Comparison of ENCODE assay signal across 1 cellular context in the genomic region with DNA sequence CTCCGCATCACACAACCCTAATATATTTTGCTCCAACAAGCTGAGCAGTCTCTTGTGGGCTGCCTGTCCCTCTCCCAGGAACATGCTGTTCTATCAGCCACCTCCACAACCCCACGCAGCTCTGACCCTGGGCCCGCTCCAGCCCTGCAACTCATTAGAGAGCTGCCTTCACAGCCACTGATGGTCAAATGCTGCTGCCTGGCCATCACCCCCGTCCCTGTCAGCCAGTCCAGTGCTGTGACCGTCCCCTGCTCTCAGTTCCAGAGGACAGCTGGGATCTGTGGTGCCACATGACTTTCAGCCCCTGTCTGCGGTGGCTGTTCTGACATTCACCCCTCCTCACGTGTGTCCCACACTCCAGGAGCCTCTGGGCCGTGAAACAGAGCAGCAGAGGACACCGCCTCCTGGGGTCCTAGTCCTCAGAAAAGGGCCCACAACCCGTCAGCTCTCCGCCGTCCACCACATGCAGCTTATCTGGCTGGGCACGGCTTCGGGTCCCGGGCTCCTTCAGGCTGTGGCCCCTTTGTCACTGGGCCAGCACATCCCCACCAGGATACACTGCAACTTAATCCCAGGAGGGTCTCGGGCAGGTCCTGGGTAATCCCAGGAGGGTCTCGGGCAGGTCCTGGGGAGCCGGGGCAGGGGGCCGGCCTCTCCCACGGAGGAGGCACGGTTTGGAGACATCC.
TF ChIP-seq lines count a peak whose summit lies in the region.

No MANE protein-coding gene starts in this region.

TF ChIP-seq in HepG2, 621 proteins besides CTCF, POLR2A, EP300 and RAD21 (continues in another document):
- peak; percentile 73; the same call in 1 of the 2 replicates for TF ChIP-seq ZSCAN25 (CRISPR knock-in tag; IDR thresholded peaks at IDR 0.05)
- TF ChIP-seq SOX5 (CRISPR knock-in tag; IDR thresholded peaks at IDR 0.05; ENCODE audit: borderline replicate concordance), result 0 out of 2 replicates have a peak, but pooled peaks have one; percentile 25
- no peak for TF ChIP-seq ZKSCAN1 (IDR thresholded peaks at IDR 0.05; ENCODE audit: low read length)
- TF ChIP-seq, protein P1, sequence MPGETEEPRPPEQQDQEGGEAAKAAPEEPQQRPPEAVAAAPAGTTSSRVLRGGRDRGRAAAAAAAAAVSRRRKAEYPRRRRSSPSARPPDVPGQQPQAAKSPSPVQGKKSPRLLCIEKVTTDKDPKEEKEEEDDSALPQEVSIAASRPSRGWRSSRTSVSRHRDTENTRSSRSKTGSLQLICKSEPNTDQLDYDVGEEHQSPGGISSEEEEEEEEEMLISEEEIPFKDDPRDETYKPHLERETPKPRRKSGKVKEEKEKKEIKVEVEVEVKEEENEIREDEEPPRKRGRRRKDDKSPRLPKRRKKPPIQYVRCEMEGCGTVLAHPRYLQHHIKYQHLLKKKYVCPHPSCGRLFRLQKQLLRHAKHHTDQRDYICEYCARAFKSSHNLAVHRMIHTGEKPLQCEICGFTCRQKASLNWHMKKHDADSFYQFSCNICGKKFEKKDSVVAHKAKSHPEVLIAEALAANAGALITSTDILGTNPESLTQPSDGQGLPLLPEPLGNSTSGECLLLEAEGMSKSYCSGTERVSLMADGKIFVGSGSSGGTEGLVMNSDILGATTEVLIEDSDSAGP (CRISPR knock-in tag; IDR thresholded peaks at IDR 0.05; ENCODE audit: borderline replicate concordance), result peak; percentile 28; the same call in 1 of the 2 replicates
- TF ChIP-seq, protein P2, sequence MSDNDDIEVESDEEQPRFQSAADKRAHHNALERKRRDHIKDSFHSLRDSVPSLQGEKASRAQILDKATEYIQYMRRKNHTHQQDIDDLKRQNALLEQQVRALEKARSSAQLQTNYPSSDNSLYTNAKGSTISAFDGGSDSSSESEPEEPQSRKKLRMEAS (IDR thresholded peaks at IDR 0.05), result peak; percentile 65
- no peak for TF ChIP-seq HDAC6 (IDR thresholded peaks at IDR 0.05; ENCODE audit: low read depth, low read length)
- 0 out of 2 replicates have a peak, but pooled peaks have one; percentile 24 for TF ChIP-seq ZNF292 (CRISPR knock-in tag; IDR thresholded peaks at IDR 0.05; ENCODE audit: borderline replicate concordance, low read depth)
- peak; percentile 39; the same call in 1 of the 2 replicates for TF ChIP-seq RXRB (CRISPR knock-in tag; IDR thresholded peaks at IDR 0.05; ENCODE audit: borderline replicate concordance)
- TF ChIP-seq ZNF768 (CRISPR knock-in tag; IDR thresholded peaks at IDR 0.05), result no peak
- no peak for TF ChIP-seq SOX6 (IDR thresholded peaks at IDR 0.05)
- TF ChIP-seq SOX6 (CRISPR knock-in tag; IDR thresholded peaks at IDR 0.05), result peak; percentile 14; the same call in 1 of the 2 replicates
- no peak for TF ChIP-seq ZFP36 (IDR thresholded peaks at IDR 0.05; ENCODE audit: borderline replicate concordance, low read depth, low read length, partially characterized antibody)
- peak; percentile 22; the same call in 1 of the 2 replicates for TF ChIP-seq MYC (CRISPR knock-in tag; IDR thresholded peaks at IDR 0.05; ENCODE audit: borderline replicate concordance)
- TF ChIP-seq FOXC1 (CRISPR knock-in tag; IDR thresholded peaks at IDR 0.05; ENCODE audit: borderline replicate concordance), result peak; percentile 31; the same call in 1 of the 2 replicates
- 0 out of 2 replicates have a peak, but pooled peaks have one; percentile 31 for TF ChIP-seq HOXA9 (CRISPR knock-in tag; IDR thresholded peaks at IDR 0.05; ENCODE audit: borderline replicate concordance)
- 0 out of 2 replicates have a peak, but pooled peaks have one; percentile 26 for TF ChIP-seq KDM5B (CRISPR knock-in tag; IDR thresholded peaks at IDR 0.05; ENCODE audit: borderline replicate concordance)
- no peak for TF ChIP-seq ZNF792 (CRISPR knock-in tag; IDR thresholded peaks at IDR 0.05)
- TF ChIP-seq, protein P3, sequence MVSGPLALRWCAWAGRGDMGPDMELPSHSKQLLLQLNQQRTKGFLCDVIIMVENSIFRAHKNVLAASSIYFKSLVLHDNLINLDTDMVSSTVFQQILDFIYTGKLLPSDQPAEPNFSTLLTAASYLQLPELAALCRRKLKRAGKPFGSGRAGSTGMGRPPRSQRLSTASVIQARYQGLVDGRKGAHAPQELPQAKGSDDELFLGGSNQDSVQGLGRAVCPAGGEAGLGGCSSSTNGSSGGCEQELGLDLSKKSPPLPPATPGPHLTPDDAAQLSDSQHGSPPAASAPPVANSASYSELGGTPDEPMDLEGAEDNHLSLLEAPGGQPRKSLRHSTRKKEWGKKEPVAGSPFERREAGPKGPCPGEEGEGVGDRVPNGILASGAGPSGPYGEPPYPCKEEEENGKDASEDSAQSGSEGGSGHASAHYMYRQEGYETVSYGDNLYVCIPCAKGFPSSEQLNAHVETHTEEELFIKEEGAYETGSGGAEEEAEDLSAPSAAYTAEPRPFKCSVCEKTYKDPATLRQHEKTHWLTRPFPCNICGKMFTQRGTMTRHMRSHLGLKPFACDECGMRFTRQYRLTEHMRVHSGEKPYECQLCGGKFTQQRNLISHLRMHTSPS (CRISPR knock-in tag; IDR thresholded peaks at IDR 0.05; ENCODE audit: low read depth), result peak; percentile 13; the same call in 1 of the 2 replicates
- TF ChIP-seq, protein P4, sequence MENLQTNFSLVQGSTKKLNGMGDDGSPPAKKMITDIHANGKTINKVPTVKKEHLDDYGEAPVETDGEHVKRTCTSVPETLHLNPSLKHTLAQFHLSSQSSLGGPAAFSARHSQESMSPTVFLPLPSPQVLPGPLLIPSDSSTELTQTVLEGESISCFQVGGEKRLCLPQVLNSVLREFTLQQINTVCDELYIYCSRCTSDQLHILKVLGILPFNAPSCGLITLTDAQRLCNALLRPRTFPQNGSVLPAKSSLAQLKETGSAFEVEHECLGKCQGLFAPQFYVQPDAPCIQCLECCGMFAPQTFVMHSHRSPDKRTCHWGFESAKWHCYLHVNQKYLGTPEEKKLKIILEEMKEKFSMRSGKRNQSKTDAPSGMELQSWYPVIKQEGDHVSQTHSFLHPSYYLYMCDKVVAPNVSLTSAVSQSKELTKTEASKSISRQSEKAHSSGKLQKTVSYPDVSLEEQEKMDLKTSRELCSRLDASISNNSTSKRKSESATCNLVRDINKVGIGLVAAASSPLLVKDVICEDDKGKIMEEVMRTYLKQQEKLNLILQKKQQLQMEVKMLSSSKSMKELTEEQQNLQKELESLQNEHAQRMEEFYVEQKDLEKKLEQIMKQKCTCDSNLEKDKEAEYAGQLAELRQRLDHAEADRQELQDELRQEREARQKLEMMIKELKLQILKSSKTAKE (CRISPR knock-in tag; IDR thresholded peaks at IDR 0.05; ENCODE audit: borderline replicate concordance), result 0 out of 2 replicates have a peak, but pooled peaks have one; percentile 33
- TF ChIP-seq SMAD9 (CRISPR knock-in tag; IDR thresholded peaks at IDR 0.05), result no peak
- TF ChIP-seq HOXA7 (CRISPR knock-in tag; IDR thresholded peaks at IDR 0.05), result no peak
- TF ChIP-seq SRY (CRISPR knock-in tag; IDR thresholded peaks at IDR 0.05), result no peak
- TF ChIP-seq ZBTB38 (CRISPR knock-in tag; IDR thresholded peaks at IDR 0.05), result peak; percentile 25; the same call in 1 of the 2 replicates
- 0 out of 2 replicates have a peak, but pooled peaks have one; percentile 19 for TF ChIP-seq ERF (CRISPR knock-in tag; IDR thresholded peaks at IDR 0.05)
- TF ChIP-seq, protein P5, sequence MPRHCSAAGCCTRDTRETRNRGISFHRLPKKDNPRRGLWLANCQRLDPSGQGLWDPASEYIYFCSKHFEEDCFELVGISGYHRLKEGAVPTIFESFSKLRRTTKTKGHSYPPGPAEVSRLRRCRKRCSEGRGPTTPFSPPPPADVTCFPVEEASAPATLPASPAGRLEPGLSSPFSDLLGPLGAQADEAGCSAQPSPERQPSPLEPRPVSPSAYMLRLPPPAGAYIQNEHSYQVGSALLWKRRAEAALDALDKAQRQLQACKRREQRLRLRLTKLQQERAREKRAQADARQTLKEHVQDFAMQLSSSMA (CRISPR knock-in tag; IDR thresholded peaks at IDR 0.05), result 0 out of 2 replicates have a peak, but pooled peaks have one; percentile 29
- TF ChIP-seq BHLHE40 (IDR thresholded peaks at IDR 0.05; ENCODE audit: low read length), result peak; percentile 76; the same call in 1 of the 2 replicates
- TF ChIP-seq, protein P6, sequence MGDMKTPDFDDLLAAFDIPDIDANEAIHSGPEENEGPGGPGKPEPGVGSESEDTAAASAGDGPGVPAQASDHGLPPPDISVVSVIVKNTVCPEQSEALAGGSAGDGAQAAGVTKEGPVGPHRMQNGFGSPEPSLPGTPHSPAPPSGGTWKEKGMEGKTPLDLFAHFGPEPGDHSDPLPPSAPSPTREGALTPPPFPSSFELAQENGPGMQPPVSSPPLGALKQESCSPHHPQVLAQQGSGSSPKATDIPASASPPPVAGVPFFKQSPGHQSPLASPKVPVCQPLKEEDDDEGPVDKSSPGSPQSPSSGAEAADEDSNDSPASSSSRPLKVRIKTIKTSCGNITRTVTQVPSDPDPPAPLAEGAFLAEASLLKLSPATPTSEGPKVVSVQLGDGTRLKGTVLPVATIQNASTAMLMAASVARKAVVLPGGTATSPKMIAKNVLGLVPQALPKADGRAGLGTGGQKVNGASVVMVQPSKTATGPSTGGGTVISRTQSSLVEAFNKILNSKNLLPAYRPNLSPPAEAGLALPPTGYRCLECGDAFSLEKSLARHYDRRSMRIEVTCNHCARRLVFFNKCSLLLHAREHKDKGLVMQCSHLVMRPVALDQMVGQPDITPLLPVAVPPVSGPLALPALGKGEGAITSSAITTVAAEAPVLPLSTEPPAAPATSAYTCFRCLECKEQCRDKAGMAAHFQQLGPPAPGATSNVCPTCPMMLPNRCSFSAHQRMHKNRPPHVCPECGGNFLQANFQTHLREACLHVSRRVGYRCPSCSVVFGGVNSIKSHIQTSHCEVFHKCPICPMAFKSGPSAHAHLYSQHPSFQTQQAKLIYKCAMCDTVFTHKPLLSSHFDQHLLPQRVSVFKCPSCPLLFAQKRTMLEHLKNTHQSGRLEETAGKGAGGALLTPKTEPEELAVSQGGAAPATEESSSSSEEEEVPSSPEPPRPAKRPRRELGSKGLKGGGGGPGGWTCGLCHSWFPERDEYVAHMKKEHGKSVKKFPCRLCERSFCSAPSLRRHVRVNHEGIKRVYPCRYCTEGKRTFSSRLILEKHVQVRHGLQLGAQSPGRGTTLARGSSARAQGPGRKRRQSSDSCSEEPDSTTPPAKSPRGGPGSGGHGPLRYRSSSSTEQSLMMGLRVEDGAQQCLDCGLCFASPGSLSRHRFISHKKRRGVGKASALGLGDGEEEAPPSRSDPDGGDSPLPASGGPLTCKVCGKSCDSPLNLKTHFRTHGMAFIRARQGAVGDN (CRISPR knock-in tag; IDR thresholded peaks at IDR 0.05), result peak; percentile 72
- no peak for TF ChIP-seq POLR2AphosphoS2 (IDR thresholded peaks at IDR 0.05; ENCODE audit: low read depth, low read length)
- TF ChIP-seq, protein P7, sequence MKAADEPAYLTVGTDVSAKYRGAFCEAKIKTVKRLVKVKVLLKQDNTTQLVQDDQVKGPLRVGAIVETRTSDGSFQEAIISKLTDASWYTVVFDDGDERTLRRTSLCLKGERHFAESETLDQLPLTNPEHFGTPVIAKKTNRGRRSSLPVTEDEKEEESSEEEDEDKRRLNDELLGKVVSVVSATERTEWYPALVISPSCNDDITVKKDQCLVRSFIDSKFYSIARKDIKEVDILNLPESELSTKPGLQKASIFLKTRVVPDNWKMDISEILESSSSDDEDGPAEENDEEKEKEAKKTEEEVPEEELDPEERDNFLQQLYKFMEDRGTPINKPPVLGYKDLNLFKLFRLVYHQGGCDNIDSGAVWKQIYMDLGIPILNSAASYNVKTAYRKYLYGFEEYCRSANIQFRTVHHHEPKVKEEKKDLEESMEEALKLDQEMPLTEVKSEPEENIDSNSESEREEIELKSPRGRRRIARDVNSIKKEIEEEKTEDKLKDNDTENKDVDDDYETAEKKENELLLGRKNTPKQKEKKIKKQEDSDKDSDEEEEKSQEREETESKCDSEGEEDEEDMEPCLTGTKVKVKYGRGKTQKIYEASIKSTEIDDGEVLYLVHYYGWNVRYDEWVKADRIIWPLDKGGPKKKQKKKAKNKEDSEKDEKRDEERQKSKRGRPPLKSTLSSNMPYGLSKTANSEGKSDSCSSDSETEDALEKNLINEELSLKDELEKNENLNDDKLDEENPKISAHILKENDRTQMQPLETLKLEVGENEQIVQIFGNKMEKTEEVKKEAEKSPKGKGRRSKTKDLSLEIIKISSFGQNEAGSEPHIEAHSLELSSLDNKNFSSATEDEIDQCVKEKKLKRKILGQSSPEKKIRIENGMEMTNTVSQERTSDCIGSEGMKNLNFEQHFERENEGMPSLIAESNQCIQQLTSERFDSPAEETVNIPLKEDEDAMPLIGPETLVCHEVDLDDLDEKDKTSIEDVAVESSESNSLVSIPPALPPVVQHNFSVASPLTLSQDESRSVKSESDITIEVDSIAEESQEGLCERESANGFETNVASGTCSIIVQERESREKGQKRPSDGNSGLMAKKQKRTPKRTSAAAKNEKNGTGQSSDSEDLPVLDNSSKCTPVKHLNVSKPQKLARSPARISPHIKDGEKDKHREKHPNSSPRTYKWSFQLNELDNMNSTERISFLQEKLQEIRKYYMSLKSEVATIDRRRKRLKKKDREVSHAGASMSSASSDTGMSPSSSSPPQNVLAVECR (CRISPR knock-in tag; IDR thresholded peaks at IDR 0.05; ENCODE audit: borderline replicate concordance), result 0 out of 2 replicates have a peak, but pooled peaks have one; percentile 1
- TF ChIP-seq, protein P8, sequence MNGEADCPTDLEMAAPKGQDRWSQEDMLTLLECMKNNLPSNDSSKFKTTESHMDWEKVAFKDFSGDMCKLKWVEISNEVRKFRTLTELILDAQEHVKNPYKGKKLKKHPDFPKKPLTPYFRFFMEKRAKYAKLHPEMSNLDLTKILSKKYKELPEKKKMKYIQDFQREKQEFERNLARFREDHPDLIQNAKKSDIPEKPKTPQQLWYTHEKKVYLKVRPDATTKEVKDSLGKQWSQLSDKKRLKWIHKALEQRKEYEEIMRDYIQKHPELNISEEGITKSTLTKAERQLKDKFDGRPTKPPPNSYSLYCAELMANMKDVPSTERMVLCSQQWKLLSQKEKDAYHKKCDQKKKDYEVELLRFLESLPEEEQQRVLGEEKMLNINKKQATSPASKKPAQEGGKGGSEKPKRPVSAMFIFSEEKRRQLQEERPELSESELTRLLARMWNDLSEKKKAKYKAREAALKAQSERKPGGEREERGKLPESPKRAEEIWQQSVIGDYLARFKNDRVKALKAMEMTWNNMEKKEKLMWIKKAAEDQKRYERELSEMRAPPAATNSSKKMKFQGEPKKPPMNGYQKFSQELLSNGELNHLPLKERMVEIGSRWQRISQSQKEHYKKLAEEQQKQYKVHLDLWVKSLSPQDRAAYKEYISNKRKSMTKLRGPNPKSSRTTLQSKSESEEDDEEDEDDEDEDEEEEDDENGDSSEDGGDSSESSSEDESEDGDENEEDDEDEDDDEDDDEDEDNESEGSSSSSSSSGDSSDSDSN (CRISPR knock-in tag; IDR thresholded peaks at IDR 0.05), result peak; percentile 55; the same call in 1 of the 2 replicates
- peak; percentile 74 for TF ChIP-seq SAP130 (CRISPR knock-in tag; IDR thresholded peaks at IDR 0.05; ENCODE audit: low read depth)
- TF ChIP-seq ZNF20 (CRISPR knock-in tag; IDR thresholded peaks at IDR 0.05), result no peak
- TF ChIP-seq ZC3H13 (CRISPR knock-in tag; IDR thresholded peaks at IDR 0.05), result 0 out of 2 replicates have a peak, but pooled peaks have one; percentile 57
- TF ChIP-seq ZNF737 (CRISPR knock-in tag; IDR thresholded peaks at IDR 0.05; ENCODE audit: borderline replicate concordance), result no peak
- TF ChIP-seq HDAC1 (CRISPR knock-in tag; IDR thresholded peaks at IDR 0.05), result peak; percentile 24; the same call in 1 of the 2 replicates
- no peak for TF ChIP-seq YEATS2 (CRISPR knock-in tag; IDR thresholded peaks at IDR 0.05; ENCODE audit: borderline replicate concordance)
- no peak for TF ChIP-seq NRL (CRISPR knock-in tag; IDR thresholded peaks at IDR 0.05; ENCODE audit: borderline replicate concordance)
- 0 out of 2 replicates have a peak, but pooled peaks have one; percentile 39 for TF ChIP-seq RNF2 (conservative IDR thresholded peaks at IDR 0.05; ENCODE audit: low read depth)
